ENCODE assay signal across 1 cellular context in the genomic region with DNA sequence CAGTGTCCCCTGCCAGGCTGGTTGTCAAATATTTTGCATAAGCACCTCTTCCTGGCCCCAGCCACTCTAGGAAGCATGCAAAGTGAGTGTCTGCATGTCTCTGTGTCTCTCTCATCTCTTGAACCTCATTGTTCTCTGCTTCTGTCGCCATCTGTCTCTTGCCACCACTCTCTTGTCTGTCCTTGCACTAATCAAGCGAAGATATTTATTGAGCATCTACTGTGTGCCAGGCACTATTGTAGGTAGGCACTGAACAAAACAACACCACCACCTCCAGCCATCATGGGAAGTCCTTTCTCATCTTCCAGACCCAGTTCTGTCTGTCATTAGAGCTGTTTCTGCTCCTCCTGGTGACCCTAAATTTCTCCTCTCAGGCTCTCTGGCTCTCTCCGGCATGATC.
TF ChIP-seq lines count a peak whose summit lies in the region.

No MANE protein-coding gene starts in this region.

TF ChIP-seq in K562, 482 proteins besides CTCF, POLR2A, EP300 and RAD21:
- TF ChIP-seq ATF1 (CRISPR knock-in tag; IDR thresholded peaks at IDR 0.05) (no peak), ATF1 (tag; IDR thresholded peaks at IDR 0.05) (peak; percentile 1; the same call in 1 of the 2 replicates), THRAP3 (IDR thresholded peaks at IDR 0.05; ENCODE audit: borderline replicate concordance) (no peak), MED1 (CRISPR knock-in tag; IDR thresholded peaks at IDR 0.05; ENCODE audit: borderline replicate concordance) (0 out of 2 replicates have a peak, but pooled peaks have one; percentile 32), DPF2 (IDR thresholded peaks at IDR 0.05) (0 out of 2 replicates have a peak, but pooled peaks have one; percentile 14), BDP1 (IDR thresholded peaks at IDR 0.05; ENCODE audit: insufficient read depth, insufficient read length) (no peak), C11orf30 (IDR thresholded peaks at IDR 0.05; ENCODE audit: low read depth) (peak; percentile 4; the same call in 1 of the 2 replicates)
